25 cellular contexts compared by ENCODE assay signal in genomic region chr9:88663766-88664419, GRCh38.
"Had no signal": no experiment of that assay in that cellular context is flagged by ENCODE, and none has a peak within 500 bp of the region (broad histone marks: within the 10 kb centered on the region; RNA-seq: fewer than 3 reads in every experiment).

No MANE protein-coding gene starts in this region.

- H3K27ac ChIP-seq: gastroesophageal sphincter, hepatocyte, neutrophil, right lobe of liver, skin epidermis, thoracic aorta, uterus, WERI-Rb-1 had no signal

- H3K36me3 ChIP-seq: gastroesophageal sphincter, neutrophil, right lobe of liver, thoracic aorta, uterus, WERI-Rb-1 had no signal

- H3K4me1 ChIP-seq: right lobe of liver, uterus had no signal

- H3K4me3 ChIP-seq: gastroesophageal sphincter, hepatocyte, right lobe of liver, skin epidermis, thoracic aorta, uterus had no signal

- DNase-seq: activated CD4-positive, alpha-beta memory T cell treated with anti-CD3 and anti-CD28 coated beads for 36 hours; activated CD4-positive, alpha-beta T cell treated with anti-CD3 and anti-CD28 coated beads for 48 hours; activated gamma-delta T cell treated with Interleukin-2 at 50 U/mL for 16 hours; activated naive CD8-positive, alpha-beta T cell treated with anti-CD3 and anti-CD28 coated beads, Interleukin-2, amount 50 U/mL, for 24 hours; activated T-cell treated with anti-CD3 and anti-CD28 coated beads, Interleukin-2, amount 50 U/mL, for 4 hours; anterior cingulate cortex; caudate nucleus; left cardiac atrium; left ventricle myocardium superior; nephron progenitor cell; right lobe of liver; stimulated activated CD4-positive, alpha-beta T cell treated with anti-CD3 and anti-CD28 coated beads, Interleukin-12 subunit alpha, Interleukin-12 subunit beta, amount 100 ng/mL, for 4 hours; stimulated activated CD4-positive, alpha-beta T cell treated with anti-CD3 and anti-CD28 coated beads, Interleukin-4, amount 100 ng/mL, for 1 hour; T-helper 17 cell; T1000; uterus; WERI-Rb-1 had no signal

- H3K4me2 ChIP-seq: hepatocyte had no signal

- H3K9me3 ChIP-seq: gastroesophageal sphincter, neutrophil, right lobe of liver, thoracic aorta, uterus had no signal

- H2AFZ ChIP-seq: hepatocyte had no signal

- ATAC-seq: activated CD4-positive, CD25-positive, alpha-beta regulatory T cell treated with anti-CD3 and anti-CD28 coated beads, Interleukin-2, amount 50 U/mL, for 24 hours; activated naive CD8-positive, alpha-beta T cell treated with anti-CD3 and anti-CD28 coated beads, Interleukin-2, amount 50 U/mL, for 24 hours; activated T-cell treated with anti-CD3 and anti-CD28 coated beads, Interleukin-2, amount 50 U/mL, for 4 hours; activated T-helper 17 cell treated with anti-CD3 and anti-CD28 coated beads, Interleukin-2, amount 50 U/mL, for 72 hours; esophagus mucosa; gastroesophageal sphincter; left cardiac atrium; left ventricle myocardium superior; right lobe of liver; T-helper 17 cell had no signal

- H3K27me3 ChIP-seq: gastroesophageal sphincter, hepatocyte, neutrophil, right lobe of liver, uterus had no signal
